Comparison of ENCODE assay signal across 15 cellular contexts in the genomic region with DNA sequence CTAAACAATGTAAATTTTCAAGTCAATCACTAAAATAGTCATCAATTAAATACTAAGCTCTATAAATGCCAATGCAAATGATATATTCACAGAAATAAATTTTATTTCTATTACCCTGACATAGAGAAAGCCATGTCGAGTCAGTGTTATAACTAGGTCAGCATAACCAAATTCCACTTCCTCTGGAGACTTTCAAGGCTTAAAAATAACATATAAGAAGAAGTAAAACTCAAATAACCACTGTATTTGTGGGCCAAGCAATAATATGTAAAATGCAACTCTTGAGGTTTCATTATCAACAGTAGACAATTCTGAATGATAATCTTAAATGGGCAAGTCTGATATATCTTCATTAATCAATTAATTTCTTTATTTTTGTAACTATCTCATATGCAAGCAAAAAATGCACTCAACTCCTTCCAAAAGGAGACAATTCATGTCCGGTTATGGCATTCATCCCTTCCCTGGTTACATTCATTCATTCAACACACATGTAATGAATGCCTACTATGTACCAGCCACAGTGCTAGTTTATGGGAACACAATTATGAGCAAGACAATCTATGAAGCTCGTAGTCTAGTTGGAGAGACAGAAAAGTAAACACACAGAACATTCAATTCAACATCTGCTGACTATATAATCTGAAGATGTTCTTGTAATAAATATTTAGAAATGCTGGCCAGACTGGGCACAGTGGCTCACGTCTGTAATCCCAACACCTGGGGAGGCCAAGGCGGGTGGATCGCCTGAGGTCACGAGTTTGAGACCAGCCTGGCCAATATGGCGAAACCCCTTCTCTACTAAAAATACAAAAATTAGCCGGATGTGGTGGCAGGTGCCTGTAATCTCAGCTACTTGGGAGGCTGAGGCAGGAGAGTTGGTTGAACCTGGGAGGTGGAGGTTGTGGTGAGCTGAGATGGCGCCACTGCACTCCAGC. TPM values are rescaled to one million over a fixed set of nuclear protein-coding genes. Genes with fewer than 3 reads are reported as not detected.
DNase-seq lines count a peak whose midpoint lies in the region; ATAC-seq and TF ChIP-seq lines count a peak whose summit lies in the region.
"Had no signal": no experiment of that assay in that cellular context is flagged by ENCODE, and none has a peak within 500 bp of the region (broad histone marks: within the 10 kb centered on the region; RNA-seq: fewer than 3 reads in every experiment).

No MANE protein-coding gene starts in this region.

- peaks cover 15% of the 10 kb centered on the region for H3K27me3 Mint-ChIP-seq in activated CD4-positive, alpha-beta T cell treated with anti-CD3 and anti-CD28 coated beads, Interleukin-2, amount 10 ng/mL, durations not matched to agents 24 days and 14 days
- H3K27me3 Mint-ChIP-seq in endodermal cell (ENCODE audit: insufficient read depth), result no peaks in the 10 kb centered on the region
- no peaks in the 10 kb centered on the region for H3K27me3 Mint-ChIP-seq in Calu3 (ENCODE audit: unreplicated experiment)

- no peak overlapping the region for H3K4me3 Mint-ChIP-seq in activated CD4-positive, alpha-beta T cell treated with anti-CD3 and anti-CD28 coated beads, Interleukin-2, amount 10 ng/mL, durations not matched to agents 24 days and 14 days
- H3K4me3 Mint-ChIP-seq in endodermal cell (no peak overlapping the region), Calu3 (ENCODE audit: low read depth, unreplicated experiment) (no peak overlapping the region)
- H3K4me3 Mint-ChIP-seq: type B pancreatic cell had no signal

- no peak overlapping the region for H3K4me3 ChIP-seq in BLaER1
- H3K4me3 ChIP-seq in OCI-LY7 (ENCODE audit: low read depth, low read length, poor library complexity, severe bottlenecking), result peak overlapping the region; percentile 44
- no peak overlapping the region for H3K4me3 ChIP-seq in endodermal cell (ENCODE audit: low read length)
- H3K4me3 ChIP-seq: body of pancreas, heart left ventricle had no signal

- peaks cover 20% of the 10 kb centered on the region for H3K4me1 ChIP-seq in BLaER1
- H3K4me1 ChIP-seq in OCI-LY7 (ENCODE audit: insufficient read depth, low read length, poor library complexity, severe bottlenecking), result peaks cover 60% of the 10 kb centered on the region
- no peaks in the 10 kb centered on the region for H3K4me1 ChIP-seq in endodermal cell (ENCODE audit: control insufficient read depth, insufficient read depth, low read length)
- H3K4me1 ChIP-seq: body of pancreas had no signal

- H3K27ac Mint-ChIP-seq in activated CD4-positive, alpha-beta T cell treated with anti-CD3 and anti-CD28 coated beads, Interleukin-2, amount 10 ng/mL, durations not matched to agents 24 days and 14 days, result no peak overlapping the region
- no peak overlapping the region for H3K27ac Mint-ChIP-seq in endodermal cell
- no peak overlapping the region for H3K27ac Mint-ChIP-seq in Calu3 (ENCODE audit: unreplicated experiment)
- H3K27ac Mint-ChIP-seq: type B pancreatic cell had no signal

- H3K9ac ChIP-seq in BLaER1 (no peak overlapping the region), endodermal cell (ENCODE audit: extremely low read depth, low read length, poor library complexity, severe bottlenecking) (no peak overlapping the region)

- ATAC-seq in GM18907 (IDR thresholded peaks at IDR 0.05; ENCODE audit: unreplicated experiment) (peak; percentile 68), HG02870 (IDR thresholded peaks at IDR 0.05; ENCODE audit: unreplicated experiment) (peak; percentile 58)
- ATAC-seq: activated CD4-positive, CD25-positive, alpha-beta regulatory T cell treated with anti-CD3 and anti-CD28 coated beads, Interleukin-2, amount 50 U/mL, for 24 hours; body of pancreas; heart left ventricle; left ventricle myocardium superior had no signal

- DNase-seq in OCI-LY7 (ENCODE audit: low spot score) (peak; percentile 56), foreskin melanocyte (no peak), endodermal cell (no peak), Calu3 (no peak)
- no peak for DNase-seq in activated CD4-positive, alpha-beta T cell treated with anti-CD3 and anti-CD28 coated beads, Interleukin-2, amount 10 ng/mL, durations not matched to agents 24 days and 14 days
- DNase-seq: body of pancreas, heart left ventricle, left ventricle myocardium superior, NCI-H526, spleen had no signal

- intact Hi-C loops in OCI-LY7 (cut with micrococcal nuclease; ENCODE audit: unreplicated experiment) (no loop called here), Calu3 (cut with micrococcal nuclease; ENCODE audit: unreplicated experiment) (no loop called here)
- intact Hi-C loops in activated CD4-positive, alpha-beta T cell treated with anti-CD3 and anti-CD28 coated beads, Interleukin-2, amount 10 ng/mL, durations not matched to agents 24 days and 14 days (cut with micrococcal nuclease), result no loop called here

- no peaks in the 10 kb centered on the region for H3K79me2 ChIP-seq in OCI-LY7 (ENCODE audit: insufficient read depth, low read depth, low read length)

- no peaks in the 10 kb centered on the region for H3K36me3 Mint-ChIP-seq in activated CD4-positive, alpha-beta T cell treated with anti-CD3 and anti-CD28 coated beads, Interleukin-2, amount 10 ng/mL, durations not matched to agents 24 days and 14 days (ENCODE audit: low read depth)
- H3K36me3 Mint-ChIP-seq in endodermal cell (ENCODE audit: low read depth) (no peaks in the 10 kb centered on the region), Calu3 (ENCODE audit: insufficient read depth, unreplicated experiment) (no peaks in the 10 kb centered on the region)
- H3K36me3 Mint-ChIP-seq: type B pancreatic cell had no signal

- POLR2A ChIA-PET in OCI-LY7 (lab: Charles Lee), result interaction anchor here (0.6 to 1.4 kb wide), 9 partner anchors 10 to 511 kb away, joined by 3 to 7 read pairs (median 3); no protein-coding TSS in a partner anchor

- H4K20me1 ChIP-seq in BLaER1, result no peaks in the 10 kb centered on the region
- no peaks in the 10 kb centered on the region for H4K20me1 ChIP-seq in OCI-LY7 (ENCODE audit: insufficient read depth, low read length)

- H3K9me3 ChIP-seq in BLaER1 (peaks cover 29% of the 10 kb centered on the region), OCI-LY7 (ENCODE audit: low read length) (peaks cover 22% of the 10 kb centered on the region; the same call in 1 of the 2 replicates), endodermal cell (ENCODE audit: control insufficient read depth, low read length) (peaks cover 4% of the 10 kb centered on the region)
- H3K9me3 ChIP-seq: body of pancreas had no signal

- BruUV-seq in OCI-LY7 (replicated peaks; lab: Mats Ljungman, UMichigan) (no TSS peak), Calu3 (replicated peaks; lab: Mats Ljungman, UMichigan) (no TSS peak)

- H3K36me3 ChIP-seq in BLaER1, result no peaks in the 10 kb centered on the region
- H3K36me3 ChIP-seq in OCI-LY7 (ENCODE audit: insufficient read depth, low read length), result peaks cover 6% of the 10 kb centered on the region; the same call in 1 of the 2 replicates
- no peaks in the 10 kb centered on the region for H3K36me3 ChIP-seq in endodermal cell (ENCODE audit: control insufficient read depth, insufficient read depth, low read length)
- H3K36me3 ChIP-seq: heart left ventricle, spleen had no signal

- CTCF ChIA-PET in OCI-LY7 (lab: Charles Lee; ENCODE audit: unreplicated experiment) (no interaction called here), Calu3 (lab: Charles Lee) (interaction anchor here (0.5 kb wide), 1 partner anchor 44 kb away, joined by 3 read pairs; no protein-coding TSS in a partner anchor)

- peak overlapping the region; percentile 50; the same call in 1 of the 2 replicates for H2AFZ ChIP-seq in OCI-LY7 (ENCODE audit: low read length)

- H3K4me1 Mint-ChIP-seq in activated CD4-positive, alpha-beta T cell treated with anti-CD3 and anti-CD28 coated beads, Interleukin-2, amount 10 ng/mL, durations not matched to agents 24 days and 14 days, result no peaks in the 10 kb centered on the region
- H3K4me1 Mint-ChIP-seq in endodermal cell (peaks cover 6% of the 10 kb centered on the region), Calu3 (ENCODE audit: low read depth, unreplicated experiment) (no peaks in the 10 kb centered on the region)

- 77 to 83% methylated on average over 5 to 10 of the region's 10 CpGs for WGBS in endodermal cell (ENCODE audit: insufficient coverage in 1 of 2, insufficient read length in 1 of 2), 2 experiments

- peaks cover 3% of the 10 kb centered on the region for H3K9me3 Mint-ChIP-seq in activated CD4-positive, alpha-beta T cell treated with anti-CD3 and anti-CD28 coated beads, Interleukin-2, amount 10 ng/mL, durations not matched to agents 24 days and 14 days
- H3K9me3 Mint-ChIP-seq in endodermal cell, result peaks cover 9% of the 10 kb centered on the region
- no peaks in the 10 kb centered on the region for H3K9me3 Mint-ChIP-seq in Calu3 (ENCODE audit: low read depth, unreplicated experiment)
- H3K9me3 Mint-ChIP-seq: type B pancreatic cell had no signal

- peak overlapping the region; percentile 53 for H3K4me2 ChIP-seq in BLaER1
- H3K4me2 ChIP-seq in OCI-LY7 (ENCODE audit: low read length), result peak overlapping the region; percentile 72

- H3K27me3 ChIP-seq in BLaER1 (no peaks in the 10 kb centered on the region), endodermal cell (ENCODE audit: control insufficient read depth, insufficient read depth, low read length, poor library complexity, severe bottlenecking) (no peaks in the 10 kb centered on the region)
- H3K27me3 ChIP-seq: body of pancreas, heart left ventricle, spleen had no signal

- no peaks in the 10 kb centered on the region for H3K9me2 ChIP-seq in OCI-LY7 (ENCODE audit: insufficient read depth, low read length)

- H3K27ac ChIP-seq in BLaER1 (no peak overlapping the region), OCI-LY7 (ENCODE audit: low read depth, low read length, poor library complexity, severe bottlenecking) (peak overlapping the region; percentile 74), endodermal cell (ENCODE audit: low read depth, low read length) (no peak overlapping the region)
- H3K27ac ChIP-seq: body of pancreas, heart left ventricle had no signal

- no peak for TF ChIP-seq CTCF in OCI-LY7 (conservative IDR thresholded peaks at IDR 0.05; ENCODE audit: low read length)
- TF ChIP-seq CTCF in endodermal cell (conservative IDR thresholded peaks at IDR 0.05), result no peak
- TF ChIP-seq CTCF in Calu3 (IDR thresholded peaks at IDR 0.05; ENCODE audit: unreplicated experiment), result no peak

RNA-seq across cellular contexts. Expression of a gene that starts 37.1 kb away (rescaled TPM):
- total RNA-seq in OCI-LY7 (2014; rRNA removed; shearing (Covaris generic)), result 184 and 193 TPM in 2 replicates
- total RNA-seq in OCI-LY7 (2022) (276 and 296 TPM in 2 replicates), endodermal cell (100 to 1,000 TPM; 260 to 287 TPM), Calu3 (2022) (307 and 309 TPM in 2 replicates)
- total RNA-seq in activated CD4-positive, alpha-beta T cell treated with anti-CD3 and anti-CD28 coated beads, Interleukin-2, amount 10 ng/mL, durations not matched to agents 24 days and 14 days, result 417 and 440 TPM in 2 replicates
- polyA plus RNA-seq in endodermal cell (2013, experiment 1 of 2), result 201 TPM
- polyA plus RNA-seq in endodermal cell (2013, experiment 2 of 2), result 190 TPM

RNA-seq across cellular contexts. Expression of a gene that starts 48.5 kb away (rescaled TPM):
- 6.4 and 9.9 TPM in 2 replicates for total RNA-seq in OCI-LY7 (2014; rRNA removed; shearing (Covaris generic))
- total RNA-seq in OCI-LY7 (2022) (11.0 and 13.4 TPM in 2 replicates), endodermal cell (1 to 10 TPM; 6.3 to 8.5 TPM), Calu3 (2022) (3.9 and 4.9 TPM in 2 replicates)
- 47.0 and 49.7 TPM in 2 replicates for total RNA-seq in activated CD4-positive, alpha-beta T cell treated with anti-CD3 and anti-CD28 coated beads, Interleukin-2, amount 10 ng/mL, durations not matched to agents 24 days and 14 days
- polyA plus RNA-seq in endodermal cell (2013, experiment 1 of 2), result 20.2 TPM
- 21.5 TPM for polyA plus RNA-seq in endodermal cell (2013, experiment 2 of 2)
